In genomic region chr16:74738816-74739215, GRCh38 we compare ENCODE assay signal across 20 cellular contexts. TPM values are rescaled to one million over a fixed set of nuclear protein-coding genes. Genes with fewer than 3 reads are reported as not detected.
DNase-seq lines count a peak whose midpoint lies in the region; ATAC-seq and TF ChIP-seq lines count a peak whose summit lies in the region.
"Had no signal": no experiment of that assay in that cellular context is flagged by ENCODE, and none has a peak within 500 bp of the region (broad histone marks: within the 10 kb centered on the region; RNA-seq: fewer than 3 reads in every experiment).

No MANE protein-coding gene starts in this region.

- TF ChIP-seq POLR2A in breast epithelium (IDR thresholded peaks at IDR 0.05), result no peak

- H3K27ac ChIP-seq in angular gyrus (ENCODE audit: low read depth, low read length) (peak overlapping the region; percentile 64), layer of hippocampus (ENCODE audit: low read depth, low read length) (peak overlapping the region; percentile 58), substantia nigra (ENCODE audit: low read depth, low read length, poor library complexity, severe bottlenecking) (peak overlapping the region; percentile 89), breast epithelium (no peak overlapping the region)
- H3K27ac ChIP-seq: 22Rv1, HL-60, KMS-11 had no signal

- peaks cover 0 to 3% of the 10 kb centered on the region in 2 donors for H3K4me1 ChIP-seq in breast epithelium
- H3K4me1 ChIP-seq: BE2C had no signal

- intact Hi-C loops in breast epithelium (cut with DNase I; ENCODE audit: low total_unique reads), result loop anchor here (10.0 kb wide), 1 partner anchor 604 kb away; no protein-coding TSS in a partner anchor

- H3K9me3 Mint-ChIP-seq in activated naive CD4-positive, alpha-beta T cell treated with anti-CD3 and anti-CD28 coated beads, Interleukin-2, amount 50 U/mL, for 72 hours, result no peaks in the 10 kb centered on the region

- DNase-seq in activated naive CD4-positive, alpha-beta T cell treated with anti-CD3 and anti-CD28 coated beads, Interleukin-2, amount 50 U/mL, for 72 hours (ENCODE audit: low spot score in 2 of 2), result no peak
- no peak for DNase-seq in activated naive CD4-positive, alpha-beta T cell (lab: John Stamatoyannopoulos, UW)
- DNase-seq in substantia nigra (lab: John Stamatoyannopoulos, UW) (no peak), NCI-H2227 treated with DMSO at 0.1 percent for 48 hours (lab: John Stamatoyannopoulos, UW) (no peak), breast epithelium (ENCODE audit: low spot score in 2 of 2) (no peak), NOMO-1 treated with DMSO at 0.1 percent for 48 hours (lab: John Stamatoyannopoulos, UW; ENCODE audit: unreplicated experiment) (no peak)
- DNase-seq: BE2C; CD4-positive, CD25-positive, alpha-beta regulatory T cell; DMS53; GOT3; NCI-H1417 treated with DMSO at 0.1 percent for 48 hours; NCI-H187 treated with DMSO at 0.1 percent for 48 hours; NCI-H526 had no signal

- H3K36me3 Mint-ChIP-seq in activated naive CD4-positive, alpha-beta T cell treated with anti-CD3 and anti-CD28 coated beads, Interleukin-2, amount 50 U/mL, for 72 hours, result no peaks in the 10 kb centered on the region
- H3K36me3 Mint-ChIP-seq: CD4-positive, CD25-positive, alpha-beta regulatory T cell had no signal

- H3K9me3 ChIP-seq in breast epithelium, result no peaks in the 10 kb centered on the region
- H3K9me3 ChIP-seq: BE2C had no signal

- no peaks in the 10 kb centered on the region for H3K27me3 ChIP-seq in layer of hippocampus (ENCODE audit: control insufficient read depth, insufficient read depth, low read length)
- H3K27me3 ChIP-seq in breast epithelium, result no peaks in the 10 kb centered on the region
- H3K27me3 ChIP-seq: BE2C had no signal

- ATAC-seq in activated naive CD4-positive, alpha-beta T cell treated with anti-CD3 and anti-CD28 coated beads, Interleukin-2, amount 50 U/mL, for 72 hours, result no peak

- no peak overlapping the region for H3K4me3 ChIP-seq in breast epithelium

- H3K36me3 ChIP-seq in breast epithelium, result no peaks in the 10 kb centered on the region
- H3K36me3 ChIP-seq: BE2C had no signal

- H3K27ac Mint-ChIP-seq in activated naive CD4-positive, alpha-beta T cell treated with anti-CD3 and anti-CD28 coated beads, Interleukin-2, amount 50 U/mL, for 72 hours, result peak overlapping the region; percentile 22 to 50
- H3K27ac Mint-ChIP-seq: CD4-positive, CD25-positive, alpha-beta regulatory T cell had no signal

- TF ChIP-seq CTCF in breast epithelium (IDR thresholded peaks at IDR 0.05), result no peak

RNA-seq across cellular contexts. Expression of gene FA2H, which starts 35.8 kb away (rescaled TPM):
- total RNA-seq in activated naive CD4-positive, alpha-beta T cell treated with anti-CD3 and anti-CD28 coated beads, Interleukin-2, amount 50 U/mL, for 72 hours, result not detected
- 1 to 10 TPM in 1 of 3 donors, under 1 TPM in 1, not detected in 1; 0.33 to 1.8 TPM for total RNA-seq in breast epithelium
- total RNA-seq: M059J, SK-MEL-5 had no signal

RNA-seq across cellular contexts. Expression of gene MLKL, which starts 38.2 kb away (rescaled TPM):
- 10 to 100 TPM; 16.5 to 27.5 TPM for total RNA-seq in activated naive CD4-positive, alpha-beta T cell treated with anti-CD3 and anti-CD28 coated beads, Interleukin-2, amount 50 U/mL, for 72 hours
- total RNA-seq in breast epithelium, result 10 to 100 TPM; 13.3 to 22.6 (median 14.9) TPM

Comparison
In these comparisons a context has a peak if more than half of its experiments do, and no peak if none do; other contexts are left out.
1. H3K27ac ChIP-seq: peak in angular gyrus (single experiment), layer of hippocampus (single experiment) and substantia nigra (single experiment); none in breast epithelium (0 of 2).